Comparison of ENCODE assay signal across 8 cellular contexts in the genomic region with DNA sequence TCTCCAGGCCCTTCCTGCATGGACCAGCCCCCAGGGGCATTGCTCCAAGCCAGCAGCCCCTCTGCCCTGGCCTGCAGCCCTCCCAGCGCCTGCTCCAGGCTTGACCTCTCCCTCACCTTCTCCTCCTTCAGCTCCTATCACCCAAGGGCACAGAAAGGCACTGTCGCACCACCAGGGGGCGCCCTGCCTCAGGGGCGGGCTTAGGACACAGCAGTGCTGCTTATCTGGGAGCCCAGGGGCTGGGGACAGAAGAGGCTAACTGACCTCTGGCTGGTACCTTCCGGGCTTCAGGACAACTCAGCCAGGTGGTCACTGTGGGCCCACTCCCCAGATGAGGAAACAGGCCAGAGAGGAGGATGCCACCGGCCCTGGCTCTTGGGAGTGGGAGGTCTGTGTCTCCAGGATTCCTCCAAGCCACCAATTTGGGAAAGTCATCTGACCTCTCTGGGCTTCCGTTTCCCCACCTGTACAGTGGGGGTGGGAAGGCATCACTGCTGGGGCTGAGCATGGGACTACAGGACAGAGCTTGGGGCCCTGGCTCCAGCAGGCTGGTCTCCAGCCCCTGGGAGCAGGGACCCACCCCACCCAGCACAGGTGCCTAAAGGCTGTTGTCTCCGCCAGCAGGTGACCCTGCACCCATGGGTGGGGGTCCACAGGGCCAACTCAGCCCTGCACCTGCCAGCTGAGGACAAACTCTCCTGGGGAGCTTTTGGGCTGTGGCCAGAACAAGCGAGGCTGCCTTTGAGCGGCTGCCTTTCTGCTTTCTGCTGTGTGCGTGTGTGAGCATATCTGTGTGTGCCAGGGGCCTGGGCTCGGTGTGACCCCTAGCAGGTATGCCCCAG. TPM values are rescaled to one million over a fixed set of nuclear protein-coding genes. Genes with fewer than 3 reads are reported as not detected.
A peak's percentile ranks its signal among the peaks of the same experiment; 100 is the strongest.
DNase-seq lines count a peak whose midpoint lies in the region; ATAC-seq and TF ChIP-seq lines count a peak whose summit lies in the region.

No MANE protein-coding gene starts in this region.

- peak; percentile 96 for TF ChIP-seq CTCF in coronary artery (IDR thresholded peaks at IDR 0.05)
- TF ChIP-seq CTCF in left lung (IDR thresholded peaks at IDR 0.05): peak; percentile 97 to 99

- H3K27ac ChIP-seq in coronary artery (peak overlapping the region; percentile 77 to 89), left lung (peak overlapping the region; percentile 79 to 84)

- H3K36me3 ChIP-seq in left lung: no peaks in the 10 kb centered on the region

- peaks cover 41 to 81% of the 10 kb centered on the region in 2 donors for H3K4me1 ChIP-seq in left lung

- intact Hi-C loops in left lung (cut with DNase I): loop anchor here in 1 of 2 donors (10.0 kb wide), 1 partner anchor 264 kb away; no protein-coding TSS in a partner anchor

- ATAC-seq in HG03280 (IDR thresholded peaks at IDR 0.05; ENCODE audit: unreplicated experiment) (peak; percentile 33), left lung (peak; percentile 33), GM21576 (IDR thresholded peaks at IDR 0.05; ENCODE audit: unreplicated experiment) (no peak)

- H3K4me3 ChIP-seq in coronary artery (peak overlapping the region; percentile 85), left lung (no peak overlapping the region)

- DNase-seq in DMS153 treated with DMSO at 0.1 percent for 48 hours (lab: John Stamatoyannopoulos, UW; ENCODE audit: unreplicated experiment) (peak; percentile 40), NCI-H526 treated with DMSO at 0.1 percent for 48 hours (lab: John Stamatoyannopoulos, UW) (peak; percentile 43), coronary artery (ENCODE audit: low spot score) (peak; percentile 86), left lung (peak; percentile 84 to 99)
- peak; percentile 79 to 82 for DNase-seq in activated CD4-positive, alpha-beta T cell treated with anti-CD3 and anti-CD28 coated beads, Interleukin-2, amount 50 U/mL, for 24 hours (ENCODE audit: low read depth in 1 of 2, low spot score in 1 of 2)
- peak; percentile 90 for DNase-seq in stimulated activated CD4-positive, alpha-beta T cell treated with anti-CD3 and anti-CD28 coated beads, Interleukin-4, amount 100 ng/mL, for 1 hour

- peaks cover 0 to 71% of the 10 kb centered on the region in 2 donors for H3K27me3 ChIP-seq in left lung

- H3K9me3 ChIP-seq in left lung: no peaks in the 10 kb centered on the region

RNA-seq across cellular contexts. Expression of a gene that starts 25.5 kb away (rescaled TPM):
- 10 to 100 TPM in 1 of 2 donors, 1 to 10 TPM in 1; 1.9 to 10.4 TPM for total RNA-seq in left lung

Comparison
In these comparisons a context has a peak if more than half of its experiments do, and no peak if none do; other contexts are left out.
1. DNase-seq: peak in every context shown above with its lines; median percentile 92 in left lung; 90 in stimulated activated CD4-positive, alpha-beta T cell treated with anti-CD3 and anti-CD28 coated beads, Interleukin-4, amount 100 ng/mL, for 1 hour; 86 in coronary artery; 80 in activated CD4-positive, alpha-beta T cell treated with anti-CD3 and anti-CD28 coated beads, Interleukin-2, amount 50 U/mL, for 24 hours; 43 in NCI-H526 treated with DMSO at 0.1 percent for 48 hours; 40 in DMS153 treated with DMSO at 0.1 percent for 48 hours.